ENCODE assay signal across 12 cellular contexts in the genomic region with DNA sequence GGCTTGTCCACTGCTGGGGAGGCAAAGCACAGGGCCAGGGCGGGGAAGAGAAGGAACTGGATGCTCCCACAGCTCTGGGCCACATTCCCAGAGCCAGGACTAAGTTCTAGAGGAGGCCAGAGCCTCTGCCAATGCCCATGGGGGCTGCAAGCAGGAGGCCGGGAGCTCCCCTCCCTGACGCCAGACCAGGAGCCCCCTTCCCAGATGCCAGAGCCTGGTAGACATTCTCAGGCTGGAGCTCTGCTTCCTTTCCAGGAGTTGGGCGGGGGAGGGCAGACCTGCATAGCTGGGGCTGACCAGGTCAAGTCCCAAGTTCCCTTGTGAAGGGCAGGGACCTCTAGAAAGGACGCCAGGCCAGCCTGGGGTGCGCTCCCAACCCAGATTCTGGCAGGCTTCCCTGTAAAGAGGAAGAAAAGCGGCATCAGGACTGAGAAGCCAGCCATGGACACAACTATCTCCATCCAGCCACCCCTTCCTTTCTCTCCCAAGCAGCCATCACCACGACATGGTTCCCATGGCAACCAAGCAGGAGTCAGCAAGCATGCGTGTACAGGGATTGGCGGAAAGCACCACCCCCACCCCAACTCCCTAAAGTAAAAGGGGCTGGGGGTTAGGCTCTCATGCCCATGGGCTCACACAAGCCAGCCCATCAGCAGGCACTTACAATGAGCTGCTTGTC. TPM values are rescaled to one million over a fixed set of nuclear protein-coding genes. Genes with fewer than 3 reads are reported as not detected.
A peak's percentile ranks its signal among the peaks of the same experiment; 100 is the strongest.
DNase-seq lines count a peak whose midpoint lies in the region; ATAC-seq and TF ChIP-seq lines count a peak whose summit lies in the region.
"Had no signal": no experiment of that assay in that cellular context is flagged by ENCODE, and none has a peak within 500 bp of the region (broad histone marks: within the 10 kb centered on the region; RNA-seq: fewer than 3 reads in every experiment).

No MANE protein-coding gene starts in this region.

- ATAC-seq in GM18868 (IDR thresholded peaks at IDR 0.05; ENCODE audit: unreplicated experiment) (no peak), GM19467 (IDR thresholded peaks at IDR 0.05; ENCODE audit: unreplicated experiment) (no peak)

- H3K4me2 ChIP-seq in osteoblast (ENCODE audit: insufficient read depth, low read length) = no peak overlapping the region

- H3K27ac ChIP-seq in osteoblast (ENCODE audit: low read depth, low read length) = no peak overlapping the region

- H3K27me3 ChIP-seq in osteoblast (ENCODE audit: insufficient read depth, low read length) = peaks cover 27% of the 10 kb centered on the region

- H3K4me1 ChIP-seq in osteoblast (ENCODE audit: insufficient read depth, low read length) = no peaks in the 10 kb centered on the region

- no peaks in the 10 kb centered on the region for H3K79me2 ChIP-seq in osteoblast (ENCODE audit: insufficient read depth, low read length)

- intact Hi-C loops in head of caudate nucleus (cut with DNase I) = no loop called here

- no peaks in the 10 kb centered on the region for H4K20me1 ChIP-seq in osteoblast (ENCODE audit: insufficient read depth, low read length)

- H2AFZ ChIP-seq in osteoblast (ENCODE audit: low read length) = no peak overlapping the region

- no peak overlapping the region for H3K4me3 ChIP-seq in osteoblast (ENCODE audit: insufficient read depth, low read length)

- no peaks in the 10 kb centered on the region for H3K9me3 ChIP-seq in osteoblast (ENCODE audit: low read depth, low read length)

- H3K36me3 ChIP-seq in osteoblast (ENCODE audit: insufficient read depth, low read length) = no peaks in the 10 kb centered on the region

- no peak for TF ChIP-seq CTCF in osteoblast (IDR thresholded peaks at IDR 0.05; ENCODE audit: extremely low read depth, low read depth, low read length)

- peak; percentile 16 to 39 for DNase-seq in NCI-H524 (lab: John Stamatoyannopoulos, UW)
- no peak for DNase-seq in NCI-H524 treated with DMSO at 0.1 percent for 48 hours (lab: John Stamatoyannopoulos, UW)
- DNase-seq in SK-N-DZ (ENCODE audit: low spot score) = peak; percentile 74
- DNase-seq in head of caudate nucleus = peak in 31 of 42 donors; percentile 41 to 75 (median 56)
- peak; percentile 47 for DNase-seq in osteoblast (ENCODE audit: insufficient read length, low spot score, missing footprints)
- no peak for DNase-seq in NCI-H2107 treated with DMSO at 0.1 percent for 48 hours (lab: John Stamatoyannopoulos, UW; ENCODE audit: unreplicated experiment)
- DNase-seq: activated CD8-positive, alpha-beta memory T cell treated with anti-CD3 and anti-CD28 coated beads for 24 hours; cortex of kidney; DMS79; NCI-H226 had no signal

RNA-seq across cellular contexts. Expression of a gene that starts 13.4 kb away (rescaled TPM):
- polyA plus RNA-seq in SK-N-DZ (2014; cell fraction: cytosol; rRNA removed) = 5.3 and 6.0 TPM in 2 replicates
- polyA plus RNA-seq in SK-N-DZ (2014; cell fraction: nucleus; rRNA removed) = 7.1 and 12.0 TPM in 2 replicates
- total RNA-seq in osteoblast = under 0.01 TPM in 2 replicates

Comparison
In these comparisons a context has a peak if more than half of its experiments do, and no peak if none do; other contexts are left out.
1. DNase-seq: peak in NCI-H524 (2 of 2), SK-N-DZ (single experiment), head of caudate nucleus (31 of 42) and osteoblast (single experiment); none in NCI-H524 treated with DMSO at 0.1 percent for 48 hours (single experiment) and NCI-H2107 treated with DMSO at 0.1 percent for 48 hours (single experiment).